In genomic region chr3:69326821-69327433, GRCh38 we compare ENCODE assay signal across 9 cellular contexts. TPM values are rescaled to one million over a fixed set of nuclear protein-coding genes. Genes with fewer than 3 reads are reported as not detected.
DNase-seq lines count a peak whose midpoint lies in the region; ATAC-seq, FAIRE-seq and TF ChIP-seq lines count a peak whose summit lies in the region.
"Had no signal": no experiment of that assay in that cellular context is flagged by ENCODE, and none has a peak within 500 bp of the region (broad histone marks: within the 10 kb centered on the region; RNA-seq: fewer than 3 reads in every experiment).

No MANE protein-coding gene starts in this region.

- H3K4me3 ChIP-seq in small intestine (ENCODE audit: low read depth in 1 of 2, low read length in 2 of 2) (no peak overlapping the region), sigmoid colon (no peak overlapping the region)

- DNase-seq in CD1c-positive myeloid dendritic cell (ENCODE audit: extremely low spot score) (peak; percentile 91), small intestine (no peak), hippocampal formation (lab: John Stamatoyannopoulos, UW) (no peak), sigmoid colon (no peak)
- peak; percentile 22 to 54 (median 25) for DNase-seq in stimulated activated CD4-positive, alpha-beta T cell treated with anti-CD3 and anti-CD28 coated beads, TNF-alpha, amount 100 ng/mL, for 24 hours (ENCODE audit: low read depth in 3 of 3)

- TF ChIP-seq CTCF in sigmoid colon (IDR thresholded peaks at IDR 0.05): no peak

- H3K9me3 ChIP-seq in small intestine (ENCODE audit: control insufficient read depth, low read depth): no peaks in the 10 kb centered on the region
- H3K9me3 ChIP-seq in sigmoid colon: no peaks in the 10 kb centered on the region

- ATAC-seq in GM19467 (IDR thresholded peaks at IDR 0.05; ENCODE audit: unreplicated experiment) (peak; percentile 83), HG03565 (IDR thresholded peaks at IDR 0.05; ENCODE audit: unreplicated experiment) (peak; percentile 89)

- intact Hi-C loops in sigmoid colon (cut with DNase I): no loop called here

- H3K27ac ChIP-seq in angular gyrus (ENCODE audit: low read depth, low read length) (peak overlapping the region; percentile 7), small intestine (ENCODE audit: low read depth in 1 of 2, low read length in 1 of 2) (peak overlapping the region in 1 of 2 donors; percentile 20), sigmoid colon (peak overlapping the region in 2 of 4 donors; percentile 15 to 52)

- FAIRE-seq in small intestine (lab: Jason Lieb, UNC): no peak
- FAIRE-seq: bronchial epithelial cell had no signal

- no peak for TF ChIP-seq POLR2A in sigmoid colon (IDR thresholded peaks at IDR 0.05)

- no peaks in the 10 kb centered on the region for H3K27me3 ChIP-seq in small intestine (ENCODE audit: control insufficient read depth in 2 of 2, insufficient read depth in 2 of 2, low read length in 2 of 2)
- H3K27me3 ChIP-seq in sigmoid colon: no peaks in the 10 kb centered on the region

- WGBS in small intestine, 3 donors: 48 to 82% (median 58%) methylated on average over 5 of the region's 5 CpGs
- 40 to 71% methylated on average over 5 of the region's 5 CpGs for WGBS in sigmoid colon, 2 donors

- H3K4me1 ChIP-seq in small intestine (ENCODE audit: control insufficient read depth in 2 of 2, insufficient read depth in 1 of 2, low read depth in 1 of 2, low read length in 1 of 2) (no peaks in the 10 kb centered on the region), sigmoid colon (peaks cover 0 to 8% (median 2%) of the 10 kb centered on the region in 4 donors)

- no peak for TF ChIP-seq EP300 in sigmoid colon (IDR thresholded peaks at IDR 0.05)

- H3K36me3 ChIP-seq in small intestine (ENCODE audit: control insufficient read depth in 2 of 2, insufficient read depth in 2 of 2, low read length in 2 of 2) (no peaks in the 10 kb centered on the region), sigmoid colon (no peaks in the 10 kb centered on the region)

RNA-seq across cellular contexts. Expression of gene FRMD4B, which starts 59.0 kb away (rescaled TPM):
- polyA plus RNA-seq in small intestine (1 to 10 TPM; 5.6 to 9.7 (median 7.1) TPM), sigmoid colon (10 to 100 TPM in 2 of 3 donors, 1 to 10 TPM in 1; 8.2 to 21.5 (median 13.2) TPM)
- 10 to 100 TPM; 11.5 to 16.6 (median 14.3) TPM for total RNA-seq in sigmoid colon

Comparison
In these comparisons a context has a peak if more than half of its experiments do, and no peak if none do; other contexts are left out.
1. DNase-seq: peak in CD1c-positive myeloid dendritic cell (single experiment) and stimulated activated CD4-positive, alpha-beta T cell treated with anti-CD3 and anti-CD28 coated beads, TNF-alpha, amount 100 ng/mL, for 24 hours (3 of 3); none in small intestine (single experiment), hippocampal formation (0 of 2) and sigmoid colon (single experiment).